ENCODE assay signal across 1 cellular context in the genomic region with DNA sequence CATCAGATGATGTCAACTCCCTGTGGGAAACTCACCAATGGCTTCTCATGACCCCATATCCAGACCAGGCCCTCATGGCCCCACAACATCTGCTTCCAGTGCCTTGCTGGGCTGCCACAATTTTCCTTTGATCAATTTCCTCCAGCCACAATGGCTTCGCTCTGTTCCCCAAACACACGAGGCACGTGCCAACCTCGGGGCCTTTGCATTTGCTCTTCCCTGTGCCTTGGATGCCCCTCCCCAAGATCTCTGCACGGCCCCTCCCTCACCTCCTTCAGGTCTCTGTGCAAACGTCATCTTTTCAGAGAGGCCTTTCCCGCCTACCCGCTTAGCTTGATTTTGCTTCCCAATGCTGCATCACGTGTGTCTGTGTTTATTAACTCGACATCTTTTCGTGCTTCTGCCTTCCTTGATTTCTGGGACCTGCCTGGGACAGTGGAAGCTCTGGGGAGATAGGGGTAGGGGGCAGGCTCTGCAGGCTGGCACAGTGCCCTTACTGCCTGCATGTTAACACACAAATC.
A peak's percentile ranks its signal among the peaks of the same experiment; 100 is the strongest.
TF ChIP-seq lines count a peak whose summit lies in the region.

No MANE protein-coding gene starts in this region.

TF ChIP-seq in HEK293, 187 proteins besides CTCF, POLR2A, EP300 and RAD21:
- TF ChIP-seq ZNF623 (tag by site-specific recombination; IDR thresholded peaks at IDR 0.05) (peak; percentile 90), ZNF274 (IDR thresholded peaks at IDR 0.05; ENCODE audit: low read length) (no peak), ZNF274 (tag by site-specific recombination; IDR thresholded peaks at IDR 0.05; ENCODE audit: borderline replicate concordance) (no peak), ZNF529 (tag by site-specific recombination; IDR thresholded peaks at IDR 0.05; ENCODE audit: insufficient replicate concordance) (no peak), ZNF791 (tag by site-specific recombination; IDR thresholded peaks at IDR 0.05) (no peak)
- TF ChIP-seq, protein P1, sequence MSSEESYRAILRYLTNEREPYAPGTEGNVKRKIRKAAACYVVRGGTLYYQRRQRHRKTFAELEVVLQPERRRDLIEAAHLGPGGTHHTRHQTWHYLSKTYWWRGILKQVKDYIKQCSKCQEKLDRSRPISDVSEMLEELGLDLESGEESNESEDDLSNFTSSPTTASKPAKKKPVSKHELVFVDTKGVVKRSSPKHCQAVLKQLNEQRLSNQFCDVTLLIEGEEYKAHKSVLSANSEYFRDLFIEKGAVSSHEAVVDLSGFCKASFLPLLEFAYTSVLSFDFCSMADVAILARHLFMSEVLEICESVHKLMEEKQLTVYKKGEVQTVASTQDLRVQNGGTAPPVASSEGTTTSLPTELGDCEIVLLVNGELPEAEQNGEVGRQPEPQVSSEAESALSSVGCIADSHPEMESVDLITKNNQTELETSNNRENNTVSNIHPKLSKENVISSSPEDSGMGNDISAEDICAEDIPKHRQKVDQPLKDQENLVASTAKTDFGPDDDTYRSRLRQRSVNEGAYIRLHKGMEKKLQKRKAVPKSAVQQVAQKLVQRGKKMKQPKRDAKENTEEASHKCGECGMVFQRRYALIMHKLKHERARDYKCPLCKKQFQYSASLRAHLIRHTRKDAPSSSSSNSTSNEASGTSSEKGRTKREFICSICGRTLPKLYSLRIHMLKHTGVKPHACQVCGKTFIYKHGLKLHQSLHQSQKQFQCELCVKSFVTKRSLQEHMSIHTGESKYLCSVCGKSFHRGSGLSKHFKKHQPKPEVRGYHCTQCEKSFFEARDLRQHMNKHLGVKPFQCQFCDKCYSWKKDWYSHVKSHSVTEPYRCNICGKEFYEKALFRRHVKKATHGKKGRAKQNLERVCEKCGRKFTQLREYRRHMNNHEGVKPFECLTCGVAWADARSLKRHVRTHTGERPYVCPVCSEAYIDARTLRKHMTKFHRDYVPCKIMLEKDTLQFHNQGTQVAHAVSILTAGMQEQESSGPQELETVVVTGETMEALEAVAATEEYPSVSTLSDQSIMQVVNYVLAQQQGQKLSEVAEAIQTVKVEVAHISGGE (tag by site-specific recombination; conservative IDR thresholded peaks at IDR 0.05; ENCODE audit: low read depth), result no peak
